In the genomic region with DNA sequence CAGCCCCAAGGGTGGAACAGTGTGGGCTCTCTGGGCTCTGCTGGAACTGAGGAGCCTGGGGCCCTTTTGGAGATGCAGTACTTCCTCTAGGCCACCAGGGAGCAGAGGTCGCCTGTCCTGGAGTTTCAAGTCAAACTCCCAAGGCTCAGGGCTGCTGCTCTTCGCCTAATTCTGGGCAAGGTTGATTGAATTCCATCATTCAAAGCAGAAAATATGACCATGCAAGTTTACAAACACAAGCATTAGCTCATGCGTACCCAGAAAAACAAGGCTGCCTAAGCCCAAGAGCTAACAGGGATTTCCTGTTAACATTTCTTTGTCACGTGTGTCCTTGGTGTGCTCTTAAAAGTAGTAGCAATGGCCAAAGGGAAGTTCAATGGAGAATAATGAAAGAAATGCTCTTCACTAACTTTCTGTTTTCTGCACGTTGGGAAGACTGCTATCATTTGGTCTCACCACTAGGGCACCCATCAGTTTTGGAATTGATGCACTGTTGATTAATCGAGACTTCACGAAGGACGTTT, we compare ENCODE assay signal across 8 cellular contexts. TPM values are rescaled to one million over a fixed set of nuclear protein-coding genes. Genes with fewer than 3 reads are reported as not detected.
A peak's percentile ranks its signal among the peaks of the same experiment; 100 is the strongest.
DNase-seq lines count a peak whose midpoint lies in the region; ATAC-seq and TF ChIP-seq lines count a peak whose summit lies in the region.

No MANE protein-coding gene starts in this region.

- ATAC-seq in GM21360 (IDR thresholded peaks at IDR 0.05; ENCODE audit: unreplicated experiment): peak; percentile 69

- DNase-seq in DMS53 (lab: John Stamatoyannopoulos, UW) (peak; percentile 82), HT-29 (ENCODE audit: low spot score) (peak; percentile 71), SJSA1 (ENCODE audit: low read depth in 1 of 2, low spot score in 2 of 2) (peak; percentile 66 to 67), head of caudate nucleus (peak; percentile 43 to 89 (median 72)), prostate gland (ENCODE audit: low spot score) (peak; percentile 48), amniotic stem cell (lab: John Stamatoyannopoulos, UW) (no peak)
- peak; percentile 62 for DNase-seq in activated naive CD4-positive, alpha-beta T cell treated with anti-CD3 and anti-CD28 coated beads, Interleukin-2, amount 10 ng/mL, durations not matched to agents 7 days and 5 days

- no peak overlapping the region for H3K4me3 ChIP-seq in SJSA1
- no peak overlapping the region for H3K4me3 ChIP-seq in prostate gland

- peak; percentile 73 to 84 (median 79) for TF ChIP-seq CTCF in prostate gland (IDR thresholded peaks at IDR 0.05)

- no peaks in the 10 kb centered on the region for H3K36me3 Mint-ChIP-seq in activated naive CD4-positive, alpha-beta T cell treated with anti-CD3 and anti-CD28 coated beads, Interleukin-2, amount 10 ng/mL, durations not matched to agents 7 days and 5 days

- no peak overlapping the region for H3K4me3 Mint-ChIP-seq in activated naive CD4-positive, alpha-beta T cell treated with anti-CD3 and anti-CD28 coated beads, Interleukin-2, amount 10 ng/mL, durations not matched to agents 7 days and 5 days

- peaks cover 25% of the 10 kb centered on the region for H3K27me3 Mint-ChIP-seq in activated naive CD4-positive, alpha-beta T cell treated with anti-CD3 and anti-CD28 coated beads, Interleukin-2, amount 10 ng/mL, durations not matched to agents 7 days and 5 days

- H3K9me3 ChIP-seq in SJSA1 (replicated peaks) (no peaks in the 10 kb centered on the region), prostate gland (no peaks in the 10 kb centered on the region)

- 48% methylated on average over 8 of the region's 8 CpGs for WGBS in prostate gland

- H3K27me3 ChIP-seq in SJSA1 (replicated peaks) (no peaks in the 10 kb centered on the region), prostate gland (replicated peaks; ENCODE audit: insufficient read depth) (no peaks in the 10 kb centered on the region)

- no peak for TF ChIP-seq POLR2A in prostate gland (IDR thresholded peaks at IDR 0.05)

- H3K4me1 ChIP-seq in SJSA1 (replicated peaks): peaks cover 26% of the 10 kb centered on the region
- no peaks in the 10 kb centered on the region for H3K4me1 ChIP-seq in prostate gland (replicated peaks)

- H3K36me3 ChIP-seq in SJSA1: no peaks in the 10 kb centered on the region
- no peaks in the 10 kb centered on the region for H3K36me3 ChIP-seq in prostate gland

- H3K27ac ChIP-seq in SJSA1: no peak overlapping the region
- H3K27ac ChIP-seq in prostate gland: no peak overlapping the region

- no peak overlapping the region for H3K27ac Mint-ChIP-seq in activated naive CD4-positive, alpha-beta T cell treated with anti-CD3 and anti-CD28 coated beads, Interleukin-2, amount 10 ng/mL, durations not matched to agents 7 days and 5 days

- intact Hi-C loops in head of caudate nucleus (cut with DNase I): loop anchor here (5.0 to 10.0 kb wide), 2 partner anchors 209 to 294 kb away; no protein-coding TSS in a partner anchor
- intact Hi-C loops in prostate gland (cut with DNase I): loop anchor here (5.0 to 10.0 kb wide), 2 partner anchors 209 to 406 kb away; a partner anchor contains a TSS

- H3K9me3 Mint-ChIP-seq in activated naive CD4-positive, alpha-beta T cell treated with anti-CD3 and anti-CD28 coated beads, Interleukin-2, amount 10 ng/mL, durations not matched to agents 7 days and 5 days: no peaks in the 10 kb centered on the region

- H3K4me1 Mint-ChIP-seq in activated naive CD4-positive, alpha-beta T cell treated with anti-CD3 and anti-CD28 coated beads, Interleukin-2, amount 10 ng/mL, durations not matched to agents 7 days and 5 days: peaks cover 5% of the 10 kb centered on the region

- CTCF ChIA-PET in activated naive CD4-positive, alpha-beta T cell treated with anti-CD3 and anti-CD28 coated beads, Interleukin-2, amount 10 ng/mL, durations not matched to agents 7 days and 5 days (lab: Charles Lee): interaction anchor here (0.5 to 6.5 kb wide), 6 partner anchors 12 to 274 kb away, joined by 3 to 45 read pairs (median 4); no protein-coding TSS in a partner anchor

RNA-seq across cellular contexts. Expression of a gene that starts 20.1 kb away (rescaled TPM):
- not detected in 2 replicates for total RNA-seq in HT-29 (2014; rRNA removed; shearing (Covaris generic))
- total RNA-seq in SJSA1 (2014; rRNA removed; shearing (Covaris generic)): 1.1 and 1.4 TPM in 2 replicates
- 10 to 100 TPM; 10.8 to 13.0 TPM for total RNA-seq in prostate gland

RNA-seq across cellular contexts. Expression of a gene that starts 34.1 kb away (rescaled TPM):
- total RNA-seq in HT-29 (2014; rRNA removed; shearing (Covaris generic)): not detected in 2 replicates
- not detected in 2 replicates for total RNA-seq in SJSA1 (2014; rRNA removed; shearing (Covaris generic))
- not detected for total RNA-seq in prostate gland
